Comparison of ENCODE assay signal across 23 cellular contexts in genomic region chr1:12219800-12220199, GRCh38. TPM values are rescaled to one million over a fixed set of nuclear protein-coding genes. Genes with fewer than 3 reads are reported as not detected.
DNase-seq lines count a peak whose midpoint lies in the region; ATAC-seq, FAIRE-seq and TF ChIP-seq lines count a peak whose summit lies in the region.
"Had no signal": no experiment of that assay in that cellular context is flagged by ENCODE, and none has a peak within 500 bp of the region (broad histone marks: within the 10 kb centered on the region; RNA-seq: fewer than 3 reads in every experiment).

No MANE protein-coding gene starts in this region.

- no peak overlapping the region for H2BK5ac ChIP-seq in IMR-90 (ENCODE audit: low read depth, low read length, poor library complexity, severe bottlenecking)

- CTCF ChIA-PET in IMR-90 (lab: Yijun Ruan, JAX): no interaction called here

- no TSS peak for BruUV-seq in IMR-90 (replicated peaks; lab: Mats Ljungman, UMichigan)

- H2BK120ac ChIP-seq in IMR-90 (ENCODE audit: low read depth, low read length): no peak overlapping the region

- TF ChIP-seq CTCF in IMR-90 (conservative IDR thresholded peaks at IDR 0.05; ENCODE audit: low read depth, low read length) (no peak), kidney (IDR thresholded peaks at IDR 0.05; ENCODE audit: borderline replicate concordance, extremely low read depth, insufficient read depth) (no peak), osteoblast (IDR thresholded peaks at IDR 0.05; ENCODE audit: extremely low read depth, low read depth, low read length) (no peak)

- H3K79me1 ChIP-seq in IMR-90 (ENCODE audit: low read depth in 1 of 2, low read length in 2 of 2): no peaks in the 10 kb centered on the region

- no peak overlapping the region for H4K91ac ChIP-seq in IMR-90 (ENCODE audit: insufficient read depth, low read depth, low read length)

- no peak overlapping the region for H3K18ac ChIP-seq in IMR-90 (ENCODE audit: low read depth, low read length)

- no peak overlapping the region for H4K8ac ChIP-seq in IMR-90 (ENCODE audit: low read depth in 2 of 2, low read length in 2 of 2)

- H3K27me3 ChIP-seq in IMR-90 (ENCODE audit: control insufficient read depth, insufficient read depth, low read length) (peaks cover 25% of the 10 kb centered on the region), osteoblast (ENCODE audit: insufficient read depth, low read length) (peaks cover 17% of the 10 kb centered on the region)
- H3K27me3 ChIP-seq: BE2C, BLaER1 had no signal

- POLR2A ChIA-PET in IMR-90 (lab: Charles Lee; ENCODE audit: unreplicated experiment): no interaction called here

- H3K27ac ChIP-seq in IMR-90 (ENCODE audit: insufficient read depth, low read length) (no peak overlapping the region), kidney (ENCODE audit: low read depth in 2 of 2, low read length in 2 of 2) (no peak overlapping the region), osteoblast (ENCODE audit: low read depth, low read length) (no peak overlapping the region)
- H3K27ac ChIP-seq: BLaER1 had no signal

- no peaks in the 10 kb centered on the region for H3K9me1 ChIP-seq in IMR-90 (ENCODE audit: insufficient read depth, low read length)

- TF ChIP-seq POLR2A in IMR-90 (IDR thresholded peaks at IDR 0.05; ENCODE audit: low read depth, low read length): no peak

- no peak overlapping the region for H3K4ac ChIP-seq in IMR-90 (ENCODE audit: low read depth, low read length)

- no peaks in the 10 kb centered on the region for H3K79me2 ChIP-seq in osteoblast (ENCODE audit: insufficient read depth, low read length)

- dilution Hi-C loops in IMR-90 (cut with HindIII; ENCODE audit: low sequenced_read_pairs, unreplicated experiment): no loop called here

- peaks cover 0 to 5% of the 10 kb centered on the region in 2 donors for H3K9me3 Mint-ChIP-seq in activated naive CD4-positive, alpha-beta T cell treated with anti-CD3 and anti-CD28 coated beads, Interleukin-2, amount 50 U/mL, for 72 hours
- H3K9me3 Mint-ChIP-seq: CD4-positive, CD25-positive, alpha-beta regulatory T cell had no signal

- H3K4me1 ChIP-seq in IMR-90 (ENCODE audit: control insufficient read depth, insufficient read depth, low read length) (no peaks in the 10 kb centered on the region; the same call in 1 of the 2 replicates), kidney (ENCODE audit: control insufficient read depth in 1 of 2, insufficient read depth in 1 of 2, low read depth in 1 of 2, low read length in 2 of 2) (peaks cover 2 to 3% of the 10 kb centered on the region in 2 donors), osteoblast (ENCODE audit: insufficient read depth, low read length) (no peaks in the 10 kb centered on the region)
- H3K4me1 ChIP-seq: BE2C, BLaER1 had no signal

- no peak overlapping the region for H2BK20ac ChIP-seq in IMR-90 (ENCODE audit: low read depth, low read length)

- no peak overlapping the region for H2AK9ac ChIP-seq in IMR-90 (replicated peaks; ENCODE audit: low read depth, low read length, poor library complexity)

- no peak overlapping the region for H2AK5ac ChIP-seq in IMR-90 (ENCODE audit: low read depth, low read length)

- H4K5ac ChIP-seq in IMR-90 (ENCODE audit: low read depth, low read length): no peak overlapping the region

- H2AFZ ChIP-seq in IMR-90 (replicated peaks; ENCODE audit: low read length, poor library complexity): no peak overlapping the region
- no peak overlapping the region for H2AFZ ChIP-seq in osteoblast (ENCODE audit: low read length)

- DNase-seq in IMR-90 (no peak), kidney (peak; percentile 21), osteoblast (ENCODE audit: insufficient read length, low spot score, missing footprints) (no peak)
- DNase-seq in activated naive CD4-positive, alpha-beta T cell treated with anti-CD3 and anti-CD28 coated beads, Interleukin-2, amount 50 U/mL, for 72 hours (ENCODE audit: low spot score in 2 of 2): no peak
- DNase-seq: 8988T; ACHN; BE2C; C1 segment of cervical spinal cord; Caco-2; Calu3; CD4-positive, alpha-beta memory T cell; CD4-positive, CD25-positive, alpha-beta regulatory T cell; DMS79 treated with DMSO at 0.1 percent for 48 hours; GF-D8 had no signal

- FAIRE-seq in kidney (lab: Jason Lieb, UNC): no peak
- FAIRE-seq: A204.1, D721Med, G401.6, GM12891, GM19239 had no signal

- no peak overlapping the region for H2BK15ac ChIP-seq in IMR-90 (ENCODE audit: low read depth, low read length)

- no peak overlapping the region for H3K14ac ChIP-seq in IMR-90 (replicated peaks; ENCODE audit: low read depth, low read length)

- H3K9me3 ChIP-seq in IMR-90 (ENCODE audit: control insufficient read depth, insufficient read depth, low read length) (peaks cover 11% of the 10 kb centered on the region), kidney (ENCODE audit: control insufficient read depth in 1 of 2, low read length in 2 of 2) (peaks cover 0 to 3% of the 10 kb centered on the region in 2 donors), osteoblast (ENCODE audit: low read depth, low read length) (no peaks in the 10 kb centered on the region)
- H3K9me3 ChIP-seq: BE2C, Caco-2 had no signal

- no peaks in the 10 kb centered on the region for H4K20me1 ChIP-seq in IMR-90 (ENCODE audit: insufficient read depth, low read length)
- H4K20me1 ChIP-seq in osteoblast (ENCODE audit: insufficient read depth, low read length): no peaks in the 10 kb centered on the region
- H4K20me1 ChIP-seq: BLaER1 had no signal

- intact Hi-C loops in IMR-90 (cut with micrococcal nuclease) (no loop called here), kidney (cut with DNase I) (no loop called here)

- TF ChIP-seq RAD21 in IMR-90 (IDR thresholded peaks at IDR 0.05; ENCODE audit: low read length): no peak

- H3K4me3 ChIP-seq in IMR-90 (ENCODE audit: insufficient read depth, low read depth, low read length): no peak overlapping the region
- no peak overlapping the region for H3K4me3 ChIP-seq in kidney (ENCODE audit: low read length in 2 of 2)
- no peak overlapping the region for H3K4me3 ChIP-seq in osteoblast (ENCODE audit: insufficient read depth, low read length)
- H3K4me3 ChIP-seq: BLaER1 had no signal

- in situ Hi-C loops in IMR-90 (cut with MboI; ENCODE audit: low sequenced_read_pairs): no loop called here

- H3K36me3 ChIP-seq in IMR-90 (ENCODE audit: control insufficient read depth, insufficient read depth, low read length): no peaks in the 10 kb centered on the region
- no peaks in the 10 kb centered on the region for H3K36me3 ChIP-seq in kidney (ENCODE audit: control insufficient read depth in 1 of 2, insufficient read depth in 2 of 2, low read length in 2 of 2)
- H3K36me3 ChIP-seq in osteoblast (ENCODE audit: insufficient read depth, low read length): no peaks in the 10 kb centered on the region
- H3K36me3 ChIP-seq: BE2C, BLaER1 had no signal

- no peak overlapping the region for H3K23ac ChIP-seq in IMR-90 (ENCODE audit: low read depth, low read length)

- H3K9ac ChIP-seq in IMR-90 (ENCODE audit: low read depth, low read length) (no peak overlapping the region), kidney (ENCODE audit: low read length in 2 of 2) (no peak overlapping the region)
- H3K9ac ChIP-seq: BLaER1 had no signal

- peaks cover 15 to 16% of the 10 kb centered on the region in 2 donors for H3K36me3 Mint-ChIP-seq in activated naive CD4-positive, alpha-beta T cell treated with anti-CD3 and anti-CD28 coated beads, Interleukin-2, amount 50 U/mL, for 72 hours
- H3K36me3 Mint-ChIP-seq: CD14-positive monocyte; CD4-positive, CD25-positive, alpha-beta regulatory T cell had no signal

- no CpG with 5 or more reads among the region's 4 CpGs for WGBS in IMR-90 (ENCODE audit: extremely low coverage in 2 of 2, insufficient read length in 1 of 2), 2 experiments

- ATAC-seq in IMR-90 (ENCODE audit: low read depth) (no peak), HG02642 (IDR thresholded peaks at IDR 0.05; ENCODE audit: poor library complexity, unreplicated experiment) (no peak)
- no peak for ATAC-seq in activated naive CD4-positive, alpha-beta T cell treated with anti-CD3 and anti-CD28 coated beads, Interleukin-2, amount 50 U/mL, for 72 hours

- no peak overlapping the region for H3K27ac Mint-ChIP-seq in activated naive CD4-positive, alpha-beta T cell treated with anti-CD3 and anti-CD28 coated beads, Interleukin-2, amount 50 U/mL, for 72 hours
- H3K27ac Mint-ChIP-seq: CD14-positive monocyte had no signal

- no peak overlapping the region for H3K4me2 ChIP-seq in IMR-90 (ENCODE audit: low read depth, low read length)
- H3K4me2 ChIP-seq in osteoblast (ENCODE audit: insufficient read depth, low read length): no peak overlapping the region
- H3K4me2 ChIP-seq: BLaER1 had no signal

- no peak overlapping the region for H3K56ac ChIP-seq in IMR-90 (ENCODE audit: extremely low read depth, insufficient read depth, low read length)

TF ChIP-seq in IMR-90, 13 proteins besides CTCF, POLR2A, EP300 and RAD21:
- TF ChIP-seq NFE2L2 (IDR thresholded peaks at IDR 0.05; ENCODE audit: low read depth, low read length) (0 out of 2 replicates have a peak, but pooled peaks have one; percentile 35), BHLHE40 (IDR thresholded peaks at IDR 0.05; ENCODE audit: low read depth, low read length) (no peak)

RNA-seq across cellular contexts. Expression of gene VPS13D, which starts 10.0 kb away (rescaled TPM):
- 16.3 and 18.1 TPM in 2 replicates for total RNA-seq in IMR-90 (2012; rRNA removed)
- 8.1 and 9.0 TPM in 2 replicates for polyA plus RNA-seq in IMR-90 (2012; rRNA removed)
- 5.3 and 6.3 TPM in 2 replicates for polyA plus RNA-seq in IMR-90 (2012; cell fraction: cytosol; rRNA removed)
- 8.3 and 19.1 TPM in 2 replicates for polyA plus RNA-seq in IMR-90 (2012; cell fraction: nucleus; rRNA removed; ENCODE audit: low replicate concordance)
- total RNA-seq in kidney: 75.8 TPM
- 19.4 TPM for polyA plus RNA-seq in kidney (ENCODE audit: insufficient read depth, low read depth, low replicate concordance)
- 10 to 100 TPM; 31.2 to 40.7 TPM for total RNA-seq in activated naive CD4-positive, alpha-beta T cell treated with anti-CD3 and anti-CD28 coated beads, Interleukin-2, amount 50 U/mL, for 72 hours
- 46.0 and 48.5 TPM in 2 replicates for total RNA-seq in osteoblast

RNA-seq across cellular contexts. Expression of gene TNFRSF1B, which starts 53.0 kb away (rescaled TPM):
- total RNA-seq in IMR-90 (2012; rRNA removed) (4.3 and 5.0 TPM in 2 replicates), kidney (47.1 TPM), osteoblast (11.2 and 12.7 TPM in 2 replicates)
- polyA plus RNA-seq in IMR-90 (2012; rRNA removed) (8.6 and 8.9 TPM in 2 replicates), kidney (ENCODE audit: insufficient read depth, low read depth, low replicate concordance) (7.7 TPM)
- polyA plus RNA-seq in IMR-90 (2012; cell fraction: cytosol; rRNA removed): 6.3 and 11.9 TPM in 2 replicates
- 4.3 and 6.7 TPM in 2 replicates for polyA plus RNA-seq in IMR-90 (2012; cell fraction: nucleus; rRNA removed; ENCODE audit: low replicate concordance)
- total RNA-seq in activated naive CD4-positive, alpha-beta T cell treated with anti-CD3 and anti-CD28 coated beads, Interleukin-2, amount 50 U/mL, for 72 hours: 100 to 1,000 TPM in 1 of 2 donors, 10 to 100 TPM in 1; 98.1 to 143 TPM
- total RNA-seq: A673 had no signal
